Comparison of ENCODE assay signal across 9 cellular contexts in genomic region chr12:110585231-110585799, GRCh38. TPM values are rescaled to one million over a fixed set of nuclear protein-coding genes. Genes with fewer than 3 reads are reported as not detected.
DNase-seq lines count a peak whose midpoint lies in the region; ATAC-seq and TF ChIP-seq lines count a peak whose summit lies in the region.
"Had no signal": no experiment of that assay in that cellular context is flagged by ENCODE, and none has a peak within 500 bp of the region (broad histone marks: within the 10 kb centered on the region; RNA-seq: fewer than 3 reads in every experiment).

No MANE protein-coding gene starts in this region.

- H3K27ac ChIP-seq in breast epithelium (peak overlapping the region; percentile 72 to 93), left lung (peak overlapping the region; percentile 75 to 82), thymus (ENCODE audit: low read depth) (peak overlapping the region; percentile 82)
- H3K27ac ChIP-seq: C4-2B had no signal

- POLR2A ChIA-PET in MCF 10A (lab: Yijun Ruan, JAX): interaction anchor here (0.7 to 2.6 kb wide), 23 partner anchors 8 to 135 kb away, joined by 3 to 20 read pairs (median 5); partner anchors contain the start of genes ARPC3, RAD9B and TCTN1

- no peak for ATAC-seq in activated naive CD8-positive, alpha-beta T cell treated with anti-CD3 and anti-CD28 coated beads, Interleukin-2, amount 50 U/mL, for 24 hours
- ATAC-seq in left lung (peak; percentile 35), sciatic nerve (no peak)

- TF ChIP-seq CTCF in breast epithelium (IDR thresholded peaks at IDR 0.05) (no peak), MCF 10A (IDR thresholded peaks at IDR 0.05; ENCODE audit: unreplicated experiment) (no peak), left lung (IDR thresholded peaks at IDR 0.05) (no peak)

- no peaks in the 10 kb centered on the region for H3K36me3 ChIP-seq in breast epithelium
- no peaks in the 10 kb centered on the region for H3K36me3 ChIP-seq in left lung
- H3K36me3 ChIP-seq in thymus (ENCODE audit: control insufficient read depth, insufficient read depth): no peaks in the 10 kb centered on the region

- H3K4me3 ChIP-seq in breast epithelium: peak overlapping the region in 1 of 3 donors; percentile 5
- H3K4me3 ChIP-seq in left lung: no peak overlapping the region
- H3K4me3 ChIP-seq in thymus (ENCODE audit: low read length): peak overlapping the region; percentile 10

- DNase-seq in breast epithelium (ENCODE audit: low spot score in 2 of 2) (no peak), MCF 10A (ENCODE audit: unreplicated experiment) (no peak), left lung (peak in 1 of 2 donors; percentile 47), NCI-H2171 treated with DMSO at 0.1 percent for 48 hours (lab: John Stamatoyannopoulos, UW) (no peak), sciatic nerve (ENCODE audit: low spot score) (no peak)
- DNase-seq in activated naive CD8-positive, alpha-beta T cell treated with anti-CD3 and anti-CD28 coated beads, Interleukin-2, amount 50 U/mL, for 24 hours: no peak
- no peak for DNase-seq in activated CD4-positive, CD25-positive, alpha-beta regulatory T cell treated with anti-CD3 and anti-CD28 coated beads, Interleukin-2, amount 50 U/mL, for 72 hours

- peaks cover 10% of the 10 kb centered on the region for H3K4me1 Mint-ChIP-seq in MCF 10A (ENCODE audit: insufficient read depth, unreplicated experiment)
- H3K4me1 Mint-ChIP-seq in activated naive CD8-positive, alpha-beta T cell treated with anti-CD3 and anti-CD28 coated beads, Interleukin-2, amount 50 U/mL, for 24 hours: peaks cover 46% of the 10 kb centered on the region

- no peak overlapping the region for H3K4me3 Mint-ChIP-seq in MCF 10A (ENCODE audit: unreplicated experiment)
- H3K4me3 Mint-ChIP-seq in activated naive CD8-positive, alpha-beta T cell treated with anti-CD3 and anti-CD28 coated beads, Interleukin-2, amount 50 U/mL, for 24 hours: peak overlapping the region; percentile 71

- no peaks in the 10 kb centered on the region for H3K9me3 Mint-ChIP-seq in MCF 10A (ENCODE audit: unreplicated experiment)
- H3K9me3 Mint-ChIP-seq in activated naive CD8-positive, alpha-beta T cell treated with anti-CD3 and anti-CD28 coated beads, Interleukin-2, amount 50 U/mL, for 24 hours: no peaks in the 10 kb centered on the region

- no peak for TF ChIP-seq POLR2A in breast epithelium (IDR thresholded peaks at IDR 0.05)

- H3K27ac Mint-ChIP-seq in MCF 10A (ENCODE audit: low read depth, unreplicated experiment): no peak overlapping the region
- H3K27ac Mint-ChIP-seq in activated naive CD8-positive, alpha-beta T cell treated with anti-CD3 and anti-CD28 coated beads, Interleukin-2, amount 50 U/mL, for 24 hours: peak overlapping the region; percentile 93

- H3K36me3 Mint-ChIP-seq in MCF 10A (ENCODE audit: insufficient read depth, unreplicated experiment): peaks cover 23% of the 10 kb centered on the region
- H3K36me3 Mint-ChIP-seq in activated naive CD8-positive, alpha-beta T cell treated with anti-CD3 and anti-CD28 coated beads, Interleukin-2, amount 50 U/mL, for 24 hours (ENCODE audit: low read depth): peaks cover 9% of the 10 kb centered on the region

- H3K27me3 ChIP-seq in breast epithelium: no peaks in the 10 kb centered on the region
- H3K27me3 ChIP-seq in left lung: no peaks in the 10 kb centered on the region
- no peaks in the 10 kb centered on the region for H3K27me3 ChIP-seq in thymus (ENCODE audit: control insufficient read depth, insufficient read depth)

- intact Hi-C loops in breast epithelium (cut with DNase I; ENCODE audit: low total_unique reads): no loop called here
- intact Hi-C loops in MCF 10A (cut with micrococcal nuclease): no loop called here
- intact Hi-C loops in left lung (cut with DNase I): no loop called here
- intact Hi-C loops in sciatic nerve (cut with DNase I): no loop called here

- H3K27me3 Mint-ChIP-seq in MCF 10A (ENCODE audit: insufficient read depth, unreplicated experiment): no peaks in the 10 kb centered on the region
- no peaks in the 10 kb centered on the region for H3K27me3 Mint-ChIP-seq in activated naive CD8-positive, alpha-beta T cell treated with anti-CD3 and anti-CD28 coated beads, Interleukin-2, amount 50 U/mL, for 24 hours

- no TSS peak for BruUV-seq in MCF 10A (replicated peaks; lab: Mats Ljungman, UMichigan)

- WGBS in thymus: 17% methylated on average over 7 of the region's 7 CpGs

- CTCF ChIA-PET in MCF 10A (lab: Yijun Ruan, JAX): interaction anchor here (0.8 to 1.6 kb wide), 6 partner anchors 9 to 33 kb away, joined by 3 to 12 read pairs (median 4); no protein-coding TSS in a partner anchor

- H3K4me1 ChIP-seq in breast epithelium (peaks cover 0 to 13% of the 10 kb centered on the region in 2 donors), left lung (peaks cover 16 to 55% of the 10 kb centered on the region in 2 donors), thymus (ENCODE audit: control insufficient read depth, insufficient read depth, low read length) (peaks cover 34% of the 10 kb centered on the region)

- H3K9me3 ChIP-seq in breast epithelium (no peaks in the 10 kb centered on the region), left lung (no peaks in the 10 kb centered on the region), thymus (ENCODE audit: control insufficient read depth) (no peaks in the 10 kb centered on the region)

RNA-seq across cellular contexts. Expression of gene PPTC7, which starts 2.2 kb away (rescaled TPM):
- total RNA-seq in breast epithelium: 10 to 100 TPM; 21.6 to 31.9 (median 26.7) TPM
- total RNA-seq in MCF 10A (2022): 32.0 and 36.5 TPM in 2 replicates
- 10 to 100 TPM; 22.3 to 24.2 TPM for total RNA-seq in left lung
- polyA plus RNA-seq in thymus: 19.2 TPM
- total RNA-seq in sciatic nerve: 23.8 TPM

RNA-seq across cellular contexts. Expression of gene TCTN1, which starts 28.6 kb away (rescaled TPM):
- total RNA-seq in breast epithelium (10 to 100 TPM; 43.0 to 76.0 (median 56.3) TPM), MCF 10A (2022) (36.5 and 38.9 TPM in 2 replicates), left lung (10 to 100 TPM; 34.1 to 44.5 TPM), sciatic nerve (41.0 TPM)
- 17.9 TPM for polyA plus RNA-seq in thymus
